1 cellular context compared by ENCODE assay signal in genomic region chr20:57392512-57393271, GRCh38.
A peak's percentile ranks its signal among the peaks of the same experiment; 100 is the strongest.
TF ChIP-seq lines count a peak whose summit lies in the region.

No MANE protein-coding gene starts in this region.

TF ChIP-seq in GM12878, 131 proteins besides CTCF, POLR2A, EP300 and RAD21 (continued from another document and continues in another):
- no peak for TF ChIP-seq ATF2 (IDR thresholded peaks at IDR 0.05; ENCODE audit: low read length)
- TF ChIP-seq SREBF2 (IDR thresholded peaks at IDR 0.05; ENCODE audit: low read length): no peak
- no peak for TF ChIP-seq ZNF384 (IDR thresholded peaks at IDR 0.05; ENCODE audit: borderline replicate concordance, low read depth, low read length)
- TF ChIP-seq MXI1 (IDR thresholded peaks at IDR 0.05; ENCODE audit: low read depth, low read length): peak; percentile 65
- no peak for TF ChIP-seq SMAD1 (IDR thresholded peaks at IDR 0.05; ENCODE audit: low read depth, partially characterized antibody)
- TF ChIP-seq SMAD5 (IDR thresholded peaks at IDR 0.05; ENCODE audit: low read depth): no peak
- peak; percentile 43; the same call in 1 of the 2 replicates for TF ChIP-seq MTA2 (IDR thresholded peaks at IDR 0.05; ENCODE audit: low read depth)
- TF ChIP-seq SUPT20H (IDR thresholded peaks at IDR 0.05; ENCODE audit: borderline replicate concordance, control insufficient read depth, low read depth, low read length): no peak
- no peak for TF ChIP-seq NR2C2 (IDR thresholded peaks at IDR 0.05; ENCODE audit: borderline replicate concordance, control insufficient read depth, insufficient read length, low read depth)
- no peak for TF ChIP-seq CREB1 (IDR thresholded peaks at IDR 0.05; ENCODE audit: low read depth)
- TF ChIP-seq KLF5 (IDR thresholded peaks at IDR 0.05; ENCODE audit: partially characterized antibody): no peak
- peak; percentile 73 for TF ChIP-seq DPF2 (IDR thresholded peaks at IDR 0.05)
- TF ChIP-seq ZBED1 (IDR thresholded peaks at IDR 0.05; ENCODE audit: borderline replicate concordance): no peak
- TF ChIP-seq EZH2 (IDR thresholded peaks at IDR 0.05; ENCODE audit: borderline replicate concordance, control insufficient read depth, low read depth, low read length): no peak
- TF ChIP-seq CEBPZ (IDR thresholded peaks at IDR 0.05; ENCODE audit: low read depth, low read length): no peak
- no peak; a peak in 1 of 4 replicates for TF ChIP-seq ETV6 (conservative IDR thresholded peaks at IDR 0.05 in 1 of 2, IDR thresholded peaks at IDR 0.05 in 1 of 2; ENCODE audit: borderline replicate concordance in 1 of 2, low read depth in 1 of 2)
- no peak for TF ChIP-seq ZBTB4 (CRISPR knock-in tag; IDR thresholded peaks at IDR 0.05)
- TF ChIP-seq PML (IDR thresholded peaks at IDR 0.05; ENCODE audit: low read length): no peak
- no peak for TF ChIP-seq FOXM1 (IDR thresholded peaks at IDR 0.05; ENCODE audit: low read depth, low read length)
- TF ChIP-seq NFYA (IDR thresholded peaks at IDR 0.05; ENCODE audit: borderline replicate concordance, low read depth, low read length): no peak
- no peak for TF ChIP-seq HCFC1 (IDR thresholded peaks at IDR 0.05; ENCODE audit: low read length)
- no peak for TF ChIP-seq PRDM15 (CRISPR knock-in tag; IDR thresholded peaks at IDR 0.05)
- no peak for TF ChIP-seq RCOR1 (conservative IDR thresholded peaks at IDR 0.05; ENCODE audit: low read depth, low read length)
- no peak for TF ChIP-seq NRF1 (conservative IDR thresholded peaks at IDR 0.05; ENCODE audit: low read depth, low read length)
- TF ChIP-seq SMC3 (IDR thresholded peaks at IDR 0.05; ENCODE audit: borderline replicate concordance, low read length): no peak
- no peak for TF ChIP-seq PAX8 (IDR thresholded peaks at IDR 0.05)
- no peak for TF ChIP-seq RFX5 (IDR thresholded peaks at IDR 0.05; ENCODE audit: low read depth, low read length)
- TF ChIP-seq CBFB (IDR thresholded peaks at IDR 0.05; ENCODE audit: low read depth): no peak
- peak; percentile 38; the same call in 1 of the 2 replicates for TF ChIP-seq ATF7 (IDR thresholded peaks at IDR 0.05; ENCODE audit: low read depth)
- TF ChIP-seq BACH1 (IDR thresholded peaks at IDR 0.05; ENCODE audit: borderline replicate concordance): peak; percentile 65; the same call in 1 of the 2 replicates
- TF ChIP-seq IKZF1 (conservative IDR thresholded peaks at IDR 0.05): peak; percentile 82
- TF ChIP-seq IKZF2 (IDR thresholded peaks at IDR 0.05): peak; percentile 82; a peak in 3 of 4 replicates
- no peak for TF ChIP-seq USF2 (IDR thresholded peaks at IDR 0.05; ENCODE audit: borderline replicate concordance, low read depth, low read length)
- TF ChIP-seq IRF4 (IDR thresholded peaks at IDR 0.05; ENCODE audit: low read depth, low read length): no peak
- no peak for TF ChIP-seq YY1 (IDR thresholded peaks at IDR 0.05; ENCODE audit: low read depth, low read length)
- TF ChIP-seq MEF2A (IDR thresholded peaks at IDR 0.05; ENCODE audit: insufficient read depth, low read depth, low read length): no peak
- no peak for TF ChIP-seq ESRRA (IDR thresholded peaks at IDR 0.05; ENCODE audit: low read length)
- TF ChIP-seq NBN (IDR thresholded peaks at IDR 0.05): peak; percentile 55; the same call in 1 of the 2 replicates
- TF ChIP-seq NR2F1 (conservative IDR thresholded peaks at IDR 0.05): peak; percentile 77
- no peak for TF ChIP-seq ZNF207 (IDR thresholded peaks at IDR 0.05; ENCODE audit: borderline replicate concordance)
- no peak for TF ChIP-seq RUNX3 (IDR thresholded peaks at IDR 0.05; ENCODE audit: low read length)
- TF ChIP-seq SUZ12 (IDR thresholded peaks at IDR 0.05; ENCODE audit: unreplicated experiment): no peak
- TF ChIP-seq HDAC6 (IDR thresholded peaks at IDR 0.05; ENCODE audit: unreplicated experiment): no peak
- TF ChIP-seq ZNF622 (IDR thresholded peaks at IDR 0.05): no peak
- TF ChIP-seq EGR1 (IDR thresholded peaks at IDR 0.05; ENCODE audit: borderline replicate concordance in 1 of 2, low read depth in 2 of 2, low read length in 2 of 2): no peak
- TF ChIP-seq PBX3 (IDR thresholded peaks at IDR 0.05; ENCODE audit: insufficient replicate concordance, low read depth, low read length): no peak
- no peak for TF ChIP-seq NFXL1 (IDR thresholded peaks at IDR 0.05; ENCODE audit: borderline replicate concordance)
- TF ChIP-seq SPI1 (IDR thresholded peaks at IDR 0.05; ENCODE audit: borderline replicate concordance, insufficient read depth, low read depth, low read length): peak; percentile 80; the same call in 1 of the 2 replicates
- no peak for TF ChIP-seq ZNF217 (IDR thresholded peaks at IDR 0.05)
- TF ChIP-seq ZBTB11 (CRISPR knock-in tag; IDR thresholded peaks at IDR 0.05): no peak
- no peak for TF ChIP-seq GABPA (IDR thresholded peaks at IDR 0.05; ENCODE audit: low read depth)
- TF ChIP-seq RELA (IDR thresholded peaks at IDR 0.05; ENCODE audit: borderline replicate concordance, partially characterized antibody): no peak
- no peak for TF ChIP-seq ATF3 (IDR thresholded peaks at IDR 0.05; ENCODE audit: borderline replicate concordance, extremely low read depth, low read depth, low read length)
